ENCODE assay signal across 8 cellular contexts in the genomic region with DNA sequence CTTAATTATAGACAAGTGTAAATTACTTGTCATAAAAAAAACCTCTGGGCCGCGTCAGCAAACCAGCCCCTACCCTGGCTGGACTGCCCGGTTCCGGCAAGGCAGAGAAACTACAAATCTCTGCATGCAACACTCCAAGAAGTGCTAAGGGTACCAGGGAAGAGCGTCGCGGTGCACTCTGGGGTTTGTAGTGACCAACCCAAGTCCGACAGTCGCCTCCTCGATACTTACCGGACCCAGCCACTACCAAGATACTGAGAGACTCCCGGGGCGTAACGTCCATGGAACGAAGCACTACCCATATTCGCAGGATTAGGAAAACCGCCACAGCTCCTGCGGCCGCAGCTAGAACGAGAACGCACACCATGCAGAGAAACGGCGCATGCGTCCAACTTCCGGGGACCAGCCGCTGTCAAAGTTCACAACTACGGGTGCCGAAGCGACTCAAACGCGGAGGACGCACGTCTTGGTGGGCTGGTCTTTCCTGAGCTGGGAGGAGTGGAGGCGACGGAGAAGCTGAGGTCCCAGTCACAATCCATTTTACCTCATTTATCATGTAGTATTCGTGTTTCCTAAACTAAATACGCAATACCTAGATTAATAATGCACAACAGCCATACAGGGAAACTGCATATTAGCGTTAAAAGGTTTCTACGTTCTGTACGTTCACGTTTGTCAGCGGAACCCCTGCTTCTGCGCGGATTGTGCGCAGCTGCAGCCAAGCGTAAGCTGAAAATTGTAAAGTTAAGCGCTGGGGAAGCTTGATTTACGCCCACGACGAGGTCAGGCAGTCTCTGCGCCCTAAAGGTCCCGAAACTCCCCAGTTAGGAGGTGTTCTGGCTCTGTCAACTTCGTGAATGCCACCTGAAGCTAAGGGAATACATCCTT. TPM values are rescaled to one million over a fixed set of nuclear protein-coding genes. Genes with fewer than 3 reads are reported as not detected.
DNase-seq lines count a peak whose midpoint lies in the region; ATAC-seq and TF ChIP-seq lines count a peak whose summit lies in the region.

A gene with protein sequence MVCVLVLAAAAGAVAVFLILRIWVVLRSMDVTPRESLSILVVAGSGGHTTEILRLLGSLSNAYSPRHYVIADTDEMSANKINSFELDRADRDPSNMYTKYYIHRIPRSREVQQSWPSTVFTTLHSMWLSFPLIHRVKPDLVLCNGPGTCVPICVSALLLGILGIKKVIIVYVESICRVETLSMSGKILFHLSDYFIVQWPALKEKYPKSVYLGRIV (minus strand): TSS at position 420 of the 888 bp plus-strand sequence. CDS start 53 bp downstream, at position 367.

- H3K36me3 Mint-ChIP-seq in activated naive CD8-positive, alpha-beta T cell treated with anti-CD3 and anti-CD28 coated beads for 36 hours: peaks cover 2% of the 10 kb centered on the region

- H3K4me1 ChIP-seq in osteoblast (ENCODE audit: insufficient read depth, low read length): peaks cover 12% of the 10 kb centered on the region
- peaks cover 0 to 8% of the 10 kb centered on the region in 2 donors for H3K4me1 ChIP-seq in thoracic aorta (ENCODE audit: control insufficient read depth in 1 of 2, low read depth in 2 of 2)

- no peaks in the 10 kb centered on the region for H3K9me3 ChIP-seq in osteoblast (ENCODE audit: low read depth, low read length)
- H3K9me3 ChIP-seq in thoracic aorta: no peaks in the 10 kb centered on the region

- H3K27me3 ChIP-seq in osteoblast (ENCODE audit: insufficient read depth, low read length) (no peaks in the 10 kb centered on the region), thoracic aorta (replicated peaks; ENCODE audit: insufficient read depth) (no peaks in the 10 kb centered on the region)

- peak; percentile 98 for ATAC-seq in HG02642 (IDR thresholded peaks at IDR 0.05; ENCODE audit: poor library complexity, unreplicated experiment)
- peak; percentile 96 for ATAC-seq in thoracic aorta (ENCODE audit: insufficient number of reproducible peaks, low FRiP score, low read depth)

- no peaks in the 10 kb centered on the region for H3K79me2 ChIP-seq in osteoblast (ENCODE audit: insufficient read depth, low read length)

- H3K9me3 Mint-ChIP-seq in activated naive CD8-positive, alpha-beta T cell treated with anti-CD3 and anti-CD28 coated beads for 36 hours: no peaks in the 10 kb centered on the region

- H3K27ac ChIP-seq in osteoblast (ENCODE audit: low read depth, low read length) (peak within 1 kb of the TSS; percentile 84), thoracic aorta (peak within 1 kb of the TSS; percentile 89 to 93)

- H3K4me3 Mint-ChIP-seq in activated naive CD8-positive, alpha-beta T cell treated with anti-CD3 and anti-CD28 coated beads for 36 hours: peak within 1 kb of the TSS; percentile 91

- no peaks in the 10 kb centered on the region for H4K20me1 ChIP-seq in osteoblast (ENCODE audit: insufficient read depth, low read length)

- DNase-seq in GM10266 (ENCODE audit: extremely low spot score) (peak; percentile 82), NCI-H1105 (lab: John Stamatoyannopoulos, UW) (peak; percentile 86), SKM-1 (lab: John Stamatoyannopoulos, UW; ENCODE audit: unreplicated experiment) (peak; percentile 86), head of caudate nucleus (peak; percentile 87 to 98 (median 95)), osteoblast (ENCODE audit: insufficient read length, low spot score, missing footprints) (peak; percentile 92), thoracic aorta (ENCODE audit: low spot score) (peak; percentile 79)
- DNase-seq in activated naive CD8-positive, alpha-beta T cell treated with anti-CD3 and anti-CD28 coated beads for 36 hours: peak; percentile 89

- H3K27me3 Mint-ChIP-seq in activated naive CD8-positive, alpha-beta T cell treated with anti-CD3 and anti-CD28 coated beads for 36 hours: no peaks in the 10 kb centered on the region

- H3K4me2 ChIP-seq in osteoblast (ENCODE audit: insufficient read depth, low read length): peak within 1 kb of the TSS; percentile 97

- H3K36me3 ChIP-seq in osteoblast (ENCODE audit: insufficient read depth, low read length): no peaks in the 10 kb centered on the region
- H3K36me3 ChIP-seq in thoracic aorta: no peaks in the 10 kb centered on the region

- peak within 1 kb of the TSS; percentile 83 for H3K4me3 ChIP-seq in osteoblast (ENCODE audit: insufficient read depth, low read length)
- H3K4me3 ChIP-seq in thoracic aorta: peak within 1 kb of the TSS; percentile 91

- H3K4me1 Mint-ChIP-seq in activated naive CD8-positive, alpha-beta T cell treated with anti-CD3 and anti-CD28 coated beads for 36 hours: peaks cover 13% of the 10 kb centered on the region

- H3K27ac Mint-ChIP-seq in activated naive CD8-positive, alpha-beta T cell treated with anti-CD3 and anti-CD28 coated beads for 36 hours: peak within 1 kb of the TSS; percentile 94

- intact Hi-C loops in head of caudate nucleus (cut with DNase I): no loop called here

- peak within 1 kb of the TSS; percentile 94 for H2AFZ ChIP-seq in osteoblast (ENCODE audit: low read length)

- no peak for TF ChIP-seq CTCF in GM10266 (IDR thresholded peaks at IDR 0.05; ENCODE audit: control insufficient read depth, insufficient read depth, low read depth, missing control alignments)
- no peak for TF ChIP-seq CTCF in osteoblast (IDR thresholded peaks at IDR 0.05; ENCODE audit: extremely low read depth, low read depth, low read length)
- TF ChIP-seq CTCF in thoracic aorta (IDR thresholded peaks at IDR 0.05): no peak

RNA-seq across cellular contexts. Expression of the gene that starts here (rescaled TPM):
- total RNA-seq in activated naive CD8-positive, alpha-beta T cell treated with anti-CD3 and anti-CD28 coated beads for 36 hours: 1 to 10 TPM; 4.1 to 4.8 TPM
- 1.4 and 2.7 TPM in 2 replicates for total RNA-seq in osteoblast
- 1 to 10 TPM; 1.6 TPM for total RNA-seq in thoracic aorta

Comparison
In these comparisons a context has a peak if more than half of its experiments do, and no peak if none do; other contexts are left out.
1. Peak in every context shown above with its lines: DNase-seq, ATAC-seq, H3K4me3 ChIP-seq and H3K27ac ChIP-seq.